ENCODE assay signal across 12 cellular contexts in genomic region chr6:119241124-119241491, GRCh38.
DNase-seq lines count a peak whose midpoint lies in the region; ATAC-seq and TF ChIP-seq lines count a peak whose summit lies in the region.
"Had no signal": no experiment of that assay in that cellular context is flagged by ENCODE, and none has a peak within 500 bp of the region (broad histone marks: within the 10 kb centered on the region; RNA-seq: fewer than 3 reads in every experiment).

No MANE protein-coding gene starts in this region.

- peak; percentile 81 for ATAC-seq in IMR-90 (ENCODE audit: low read depth)
- ATAC-seq in heart right ventricle: peak in 6 of 8 donors; percentile 69 to 85 (median 84)
- ATAC-seq: stimulated activated memory B cell treated with anti-CD40 and anti-IgM and Interleukin-4, amounts not matched to agents 10 μg/mL and 1 μg/mL and 100 μg/mL, for 72 hours had no signal

- no peak for TF ChIP-seq CTCF in MCF 10A (IDR thresholded peaks at IDR 0.05; ENCODE audit: unreplicated experiment)
- TF ChIP-seq CTCF in mammary epithelial cell (conservative IDR thresholded peaks at IDR 0.05 in 1 of 2, IDR thresholded peaks at IDR 0.05 in 1 of 2; ENCODE audit: extremely low read depth in 1 of 2, insufficient read depth in 1 of 2, low read depth in 1 of 2, low read length in 2 of 2): no peak
- TF ChIP-seq CTCF in IMR-90 (conservative IDR thresholded peaks at IDR 0.05; ENCODE audit: low read depth, low read length): no peak
- no peak for TF ChIP-seq CTCF in heart right ventricle (IDR thresholded peaks at IDR 0.05)
- TF ChIP-seq CTCF in type B pancreatic cell (conservative IDR thresholded peaks at IDR 0.05): no peak

- H3K9me3 Mint-ChIP-seq in MCF 10A (ENCODE audit: unreplicated experiment) (no peaks in the 10 kb centered on the region), type B pancreatic cell (no peaks in the 10 kb centered on the region)
- H3K9me3 Mint-ChIP-seq: stimulated activated memory B cell treated with anti-CD40 and anti-IgM and Interleukin-4, amounts not matched to agents 10 μg/mL and 1 μg/mL and 100 μg/mL, for 72 hours had no signal

- TF ChIP-seq RAD21 in IMR-90 (IDR thresholded peaks at IDR 0.05; ENCODE audit: low read length): no peak

- H4K20me1 ChIP-seq in mammary epithelial cell (ENCODE audit: insufficient read depth, low read length) (no peaks in the 10 kb centered on the region), IMR-90 (ENCODE audit: insufficient read depth, low read length) (no peaks in the 10 kb centered on the region)

- H3K9ac ChIP-seq in mammary epithelial cell (ENCODE audit: insufficient read depth, low read length): no peak overlapping the region
- no peak overlapping the region for H3K9ac ChIP-seq in IMR-90 (ENCODE audit: low read depth, low read length)

- no peak overlapping the region for H2AK9ac ChIP-seq in IMR-90 (replicated peaks; ENCODE audit: low read depth, low read length, poor library complexity)

- DNase-seq in MCF 10A (ENCODE audit: unreplicated experiment): peak; percentile 13
- DNase-seq in mammary epithelial cell: no peak
- DNase-seq in IMR-90: peak; percentile 59
- peak in 1 of 2 donors; percentile 36 for DNase-seq in heart right ventricle
- DNase-seq in epidermal melanocyte (ENCODE audit: insufficient read length, low spot score): no peak
- DNase-seq in type B pancreatic cell (ENCODE audit: extremely low spot score, unreplicated experiment): no peak
- DNase-seq in activated CD4-positive, alpha-beta T cell treated with anti-CD3 and anti-CD28 coated beads, Interleukin-2, amount 50 U/mL, for 1 hour: no peak
- no peak for DNase-seq in A172 (ENCODE audit: low spot score)
- DNase-seq: AML-193 had no signal

- TF ChIP-seq POLR2A in IMR-90 (IDR thresholded peaks at IDR 0.05; ENCODE audit: low read depth, low read length): no peak

- intact Hi-C loops in MCF 10A (cut with micrococcal nuclease): no loop called here
- intact Hi-C loops in mammary epithelial cell (cut with micrococcal nuclease): no loop called here
- intact Hi-C loops in IMR-90 (cut with micrococcal nuclease): no loop called here
- intact Hi-C loops in heart right ventricle (cut with DNase I): loop anchor here in 1 of 10 donors (5.0 kb wide), 1 partner anchor 106 kb away; the partner anchor contains the start of gene MAN1A1

- dilution Hi-C loops in mammary epithelial cell (cut with HindIII; ENCODE audit: low sequenced_read_pairs): no loop called here
- dilution Hi-C loops in IMR-90 (cut with HindIII; ENCODE audit: low sequenced_read_pairs, unreplicated experiment): no loop called here

- no peak overlapping the region for H3K4ac ChIP-seq in IMR-90 (ENCODE audit: low read depth, low read length)

- H3K36me3 Mint-ChIP-seq in MCF 10A (ENCODE audit: insufficient read depth, unreplicated experiment): no peaks in the 10 kb centered on the region
- H3K36me3 Mint-ChIP-seq in type B pancreatic cell: peaks cover 15% of the 10 kb centered on the region

- H3K27me3 Mint-ChIP-seq in MCF 10A (ENCODE audit: insufficient read depth, unreplicated experiment) (no peaks in the 10 kb centered on the region), type B pancreatic cell (no peaks in the 10 kb centered on the region)
- H3K27me3 Mint-ChIP-seq: activated naive CD8-positive, alpha-beta T cell; stimulated activated memory B cell treated with anti-CD40 and anti-IgM and Interleukin-4, amounts not matched to agents 10 μg/mL and 1 μg/mL and 100 μg/mL, for 72 hours had no signal

- H3K14ac ChIP-seq in IMR-90 (replicated peaks; ENCODE audit: low read depth, low read length): no peak overlapping the region

- no peak overlapping the region for H3K4me3 Mint-ChIP-seq in MCF 10A (ENCODE audit: unreplicated experiment)
- H3K4me3 Mint-ChIP-seq in type B pancreatic cell: no peak overlapping the region
- H3K4me3 Mint-ChIP-seq: activated naive CD8-positive, alpha-beta T cell; stimulated activated memory B cell treated with anti-CD40 and anti-IgM and Interleukin-4, amounts not matched to agents 10 μg/mL and 1 μg/mL and 100 μg/mL, for 72 hours had no signal

- BruUV-seq in MCF 10A (replicated peaks; lab: Mats Ljungman, UMichigan) (no TSS peak), mammary epithelial cell (replicated peaks; lab: Mats Ljungman, UMichigan) (no TSS peak), IMR-90 (replicated peaks; lab: Mats Ljungman, UMichigan) (no TSS peak)

- H2BK120ac ChIP-seq in IMR-90 (ENCODE audit: low read depth, low read length): no peak overlapping the region

- no peak overlapping the region for H3K18ac ChIP-seq in IMR-90 (ENCODE audit: low read depth, low read length)

- H3K4me1 ChIP-seq in mammary epithelial cell (ENCODE audit: insufficient read depth, low read length): no peaks in the 10 kb centered on the region
- H3K4me1 ChIP-seq in IMR-90 (ENCODE audit: control insufficient read depth, insufficient read depth, low read length): peaks cover 4% of the 10 kb centered on the region; the same call in 1 of the 2 replicates
- peaks cover 0 to 17% (median 10%) of the 10 kb centered on the region in 9 donors for H3K4me1 ChIP-seq in heart right ventricle
- H3K4me1 ChIP-seq: SJSA1 had no signal

- no peak overlapping the region for H2AK5ac ChIP-seq in IMR-90 (ENCODE audit: low read depth, low read length)

- H3K9me1 ChIP-seq in IMR-90 (ENCODE audit: insufficient read depth, low read length): no peaks in the 10 kb centered on the region

- no peak overlapping the region for H4K8ac ChIP-seq in IMR-90 (ENCODE audit: low read depth in 2 of 2, low read length in 2 of 2)

- in situ Hi-C loops in mammary epithelial cell (cut with MboI; ENCODE audit: low sequenced_read_pairs in 2 of 2): no loop called here
- in situ Hi-C loops in IMR-90 (cut with MboI; ENCODE audit: low sequenced_read_pairs): no loop called here

- WGBS in mammary epithelial cell (ENCODE audit: low coverage, missing lambda C conversion rate): 89% methylated on average over 2 of the region's 2 CpGs
- WGBS in IMR-90 (ENCODE audit: extremely low coverage in 2 of 2, insufficient read length in 1 of 2), 2 experiments: no CpG with 5 or more reads among the region's 2 CpGs
- WGBS in heart right ventricle, 2 donors: 34 to 57% methylated on average over 2 of the region's 2 CpGs

- H3K4me3 ChIP-seq in mammary epithelial cell (replicated peaks in 1 of 3; ENCODE audit: insufficient read depth in 1 of 3, low read depth in 2 of 3, low read length in 3 of 3): no peak overlapping the region
- no peak overlapping the region for H3K4me3 ChIP-seq in IMR-90 (ENCODE audit: insufficient read depth, low read depth, low read length)
- H3K4me3 ChIP-seq in heart right ventricle: no peak overlapping the region
- H3K4me3 ChIP-seq: SJSA1 had no signal

- H2BK20ac ChIP-seq in IMR-90 (ENCODE audit: low read depth, low read length): no peak overlapping the region

- CTCF ChIA-PET in MCF 10A (lab: Yijun Ruan, JAX): interaction anchor here (0.5 to 1.1 kb wide), 3 partner anchors 17 to 615 kb away, joined by 3 read pairs; no protein-coding TSS in a partner anchor
- CTCF ChIA-PET in mammary epithelial cell (lab: Charles Lee; ENCODE audit: low non-redundant PET): no interaction called here
- CTCF ChIA-PET in IMR-90 (lab: Yijun Ruan, JAX): no interaction called here

- H3K36me3 ChIP-seq in mammary epithelial cell (ENCODE audit: insufficient read depth, low read length) (no peaks in the 10 kb centered on the region), IMR-90 (ENCODE audit: control insufficient read depth, insufficient read depth, low read length) (0 out of 2 replicates have a peak, but pooled peaks cover 1% of the 10 kb centered on the region), heart right ventricle (peaks cover 0 to 19% (median 0%) of the 10 kb centered on the region in 9 donors)
- H3K36me3 ChIP-seq: SJSA1 had no signal

- H2BK15ac ChIP-seq in IMR-90 (ENCODE audit: low read depth, low read length): no peak overlapping the region

- H3K27ac Mint-ChIP-seq in MCF 10A (ENCODE audit: low read depth, unreplicated experiment) (no peak overlapping the region), type B pancreatic cell (no peak overlapping the region)
- H3K27ac Mint-ChIP-seq: activated naive CD8-positive, alpha-beta T cell; stimulated activated memory B cell treated with anti-CD40 and anti-IgM and Interleukin-4, amounts not matched to agents 10 μg/mL and 1 μg/mL and 100 μg/mL, for 72 hours had no signal

- no peak overlapping the region for H3K56ac ChIP-seq in IMR-90 (ENCODE audit: extremely low read depth, insufficient read depth, low read length)

- H3K79me1 ChIP-seq in IMR-90 (ENCODE audit: low read depth in 1 of 2, low read length in 2 of 2): no peaks in the 10 kb centered on the region

- H3K27me3 ChIP-seq in mammary epithelial cell (ENCODE audit: insufficient read depth, low read length): no peaks in the 10 kb centered on the region
- no peaks in the 10 kb centered on the region for H3K27me3 ChIP-seq in IMR-90 (ENCODE audit: control insufficient read depth, insufficient read depth, low read length)
- no peaks in the 10 kb centered on the region for H3K27me3 ChIP-seq in heart right ventricle
- H3K27me3 ChIP-seq: SJSA1 had no signal

- POLR2A ChIA-PET in MCF 10A (lab: Yijun Ruan, JAX) (no interaction called here), IMR-90 (lab: Charles Lee; ENCODE audit: unreplicated experiment) (no interaction called here)

- H3K79me2 ChIP-seq in mammary epithelial cell (ENCODE audit: insufficient read depth, low read length): no peaks in the 10 kb centered on the region

- H4K5ac ChIP-seq in IMR-90 (ENCODE audit: low read depth, low read length): no peak overlapping the region

- H3K9me3 ChIP-seq in mammary epithelial cell (replicated peaks; ENCODE audit: insufficient read depth, low read length): no peaks in the 10 kb centered on the region
- no peaks in the 10 kb centered on the region for H3K9me3 ChIP-seq in IMR-90 (ENCODE audit: control insufficient read depth, insufficient read depth, low read length)
- peaks cover 0 to 7% (median 0%) of the 10 kb centered on the region in 11 donors for H3K9me3 ChIP-seq in heart right ventricle
- H3K9me3 ChIP-seq: SJSA1 had no signal

- no peak overlapping the region for H3K27ac ChIP-seq in mammary epithelial cell (ENCODE audit: insufficient read depth, low read depth, low read length)
- H3K27ac ChIP-seq in IMR-90 (ENCODE audit: insufficient read depth, low read length): peak overlapping the region; percentile 2; the same call in 1 of the 2 replicates
- H3K27ac ChIP-seq in heart right ventricle: peak overlapping the region in 5 of 10 donors; percentile 17 to 61 (median 55)
- H3K27ac ChIP-seq: SJSA1 had no signal

- no peak overlapping the region for H3K23ac ChIP-seq in IMR-90 (ENCODE audit: low read depth, low read length)

- H2BK5ac ChIP-seq in IMR-90 (ENCODE audit: low read depth, low read length, poor library complexity, severe bottlenecking): no peak overlapping the region

- H3K4me2 ChIP-seq in mammary epithelial cell (ENCODE audit: insufficient read depth, low read depth, low read length) (no peak overlapping the region), IMR-90 (ENCODE audit: low read depth, low read length) (no peak overlapping the region; the same call in 1 of the 2 replicates)

- no peak overlapping the region for H4K91ac ChIP-seq in IMR-90 (ENCODE audit: insufficient read depth, low read depth, low read length)

- H2AFZ ChIP-seq in mammary epithelial cell (ENCODE audit: low read depth, low read length) (no peak overlapping the region), IMR-90 (replicated peaks; ENCODE audit: low read length, poor library complexity) (no peak overlapping the region)

- H3K4me1 Mint-ChIP-seq in MCF 10A (ENCODE audit: insufficient read depth, unreplicated experiment): no peaks in the 10 kb centered on the region
- H3K4me1 Mint-ChIP-seq in type B pancreatic cell (ENCODE audit: unreplicated experiment): peaks cover 12% of the 10 kb centered on the region
- H3K4me1 Mint-ChIP-seq: stimulated activated memory B cell treated with anti-CD40 and anti-IgM and Interleukin-4, amounts not matched to agents 10 μg/mL and 1 μg/mL and 100 μg/mL, for 72 hours had no signal

Comparison
In these comparisons a context has a peak if more than half of its experiments do, and no peak if none do; other contexts are left out.
1. DNase-seq: peak in MCF 10A (single experiment) and IMR-90 (single experiment); none in mammary epithelial cell (single experiment), epidermal melanocyte (single experiment), type B pancreatic cell (single experiment), activated CD4-positive, alpha-beta T cell treated with anti-CD3 and anti-CD28 coated beads, Interleukin-2, amount 50 U/mL, for 1 hour (single experiment) and A172 (single experiment).